ENCODE assay signal across 18 cellular contexts in the genomic region with DNA sequence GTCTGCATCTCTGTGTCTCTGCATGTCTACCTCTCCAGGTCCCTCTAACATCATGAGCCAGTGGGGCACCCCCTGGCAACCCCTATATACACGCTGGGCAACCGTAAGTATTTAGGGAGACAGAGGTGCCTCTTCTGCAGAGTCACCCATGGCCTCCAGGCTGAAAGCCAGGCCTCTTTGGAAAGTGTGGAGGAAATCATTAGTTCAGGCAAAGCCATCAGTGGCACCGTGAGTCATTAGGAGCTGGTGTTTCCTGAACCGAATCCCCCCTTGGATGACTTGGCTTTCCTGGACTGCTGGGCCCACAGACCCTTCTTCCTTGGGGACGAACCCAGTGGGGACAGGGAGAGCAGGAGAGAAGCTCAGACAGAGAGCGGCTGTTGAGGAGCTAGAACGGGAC.
"Had no signal": no experiment of that assay in that cellular context is flagged by ENCODE, and none has a peak within 500 bp of the region (broad histone marks: within the 10 kb centered on the region; RNA-seq: fewer than 3 reads in every experiment).

No MANE protein-coding gene starts in this region.

- DNase-seq: dorsolateral prefrontal cortex; effector CD8-positive, alpha-beta T cell; glutamatergic neuron; immature natural killer cell; left ventricle myocardium inferior; lower lobe of right lung; natural killer cell; nucleus accumbens; ovary; sigmoid colon; small intestine; stimulated activated CD4-positive, alpha-beta T cell treated with anti-CD3 and anti-CD28 coated beads, Interleukin-12 subunit alpha, Interleukin-12 subunit beta, amount 100 ng/mL, for 4 hours; stimulated activated naive CD4-positive, alpha-beta T cell treated with Interleukin-2 at 50 U/mL for 16 hours; trophoblast cell had no signal

- H3K4me1 ChIP-seq: left ventricle myocardium inferior, lower lobe of right lung, right atrium auricular region, sigmoid colon had no signal

- H3K36me3 ChIP-seq: gastroesophageal sphincter, left ventricle myocardium inferior, lower lobe of right lung, ovary, right atrium auricular region, sigmoid colon had no signal

- FAIRE-seq: keratinocyte, small intestine had no signal

- H3K4me3 ChIP-seq: coronary artery, gastroesophageal sphincter, left ventricle myocardium inferior, lower lobe of right lung, ovary, right atrium auricular region, sigmoid colon had no signal

- H3K27me3 ChIP-seq: ovary, right atrium auricular region had no signal

- H3K9me3 ChIP-seq: gastroesophageal sphincter, left ventricle myocardium inferior, lower lobe of right lung, ovary, right atrium auricular region, sigmoid colon had no signal

- H3K27ac ChIP-seq: coronary artery, dorsolateral prefrontal cortex, gastroesophageal sphincter, left ventricle myocardium inferior, lower lobe of right lung, ovary, right atrium auricular region, sigmoid colon had no signal
